1 cellular context compared by ENCODE assay signal in genomic region chr17:76427457-76428231, GRCh38.
TF ChIP-seq lines count a peak whose summit lies in the region.

No MANE protein-coding gene starts in this region.

TF ChIP-seq in HepG2, 621 proteins besides CTCF, POLR2A, EP300 and RAD21:
- TF ChIP-seq MAFF (IDR thresholded peaks at IDR 0.05; ENCODE audit: low read depth, low read length) (peak; percentile 15; the same call in 1 of the 2 replicates), ZBTB33 (CRISPR knock-in tag; IDR thresholded peaks at IDR 0.05) (peak; percentile 8; the same call in 1 of the 2 replicates), KLF6 (CRISPR knock-in tag; IDR thresholded peaks at IDR 0.05) (no peak), RBM22 (optimal IDR thresholded peaks at IDR 0.05; ENCODE audit: low read length) (peak; percentile 65), MYNN (CRISPR knock-in tag; IDR thresholded peaks at IDR 0.05; ENCODE audit: low read depth) (no peak), DPF2 (CRISPR knock-in tag; IDR thresholded peaks at IDR 0.05; ENCODE audit: borderline replicate concordance, low read depth) (no peak), MAFK (conservative IDR thresholded peaks at IDR 0.05 in 1 of 2, IDR thresholded peaks at IDR 0.05 in 1 of 2; ENCODE audit: low read length in 2 of 2) (peak; percentile 26 to 30; a peak in 2 of 4 replicates)
